In genomic region chr1:151985270-151985669, GRCh38 we compare ENCODE assay signal across 20 cellular contexts. TPM values are rescaled to one million over a fixed set of nuclear protein-coding genes. Genes with fewer than 3 reads are reported as not detected.
DNase-seq lines count a peak whose midpoint lies in the region; ATAC-seq and TF ChIP-seq lines count a peak whose summit lies in the region.
"Had no signal": no experiment of that assay in that cellular context is flagged by ENCODE, and none has a peak within 500 bp of the region (broad histone marks: within the 10 kb centered on the region; RNA-seq: fewer than 3 reads in every experiment).

No MANE protein-coding gene starts in this region.

- intact Hi-C loops in PC-9 (cut with micrococcal nuclease; ENCODE audit: unreplicated experiment): loop anchor here (5.0 to 10.0 kb wide), 2 partner anchors 78 to 920 kb away; partner anchors contain the start of genes IVL and THEM4

- POLR2A ChIA-PET in PC-9 (lab: Charles Lee; ENCODE audit: unreplicated experiment): interaction anchor here (0.7 kb wide), 1 partner anchor 21 kb away, joined by 3 read pairs; no protein-coding TSS in a partner anchor
- POLR2A ChIA-PET in activated naive CD8-positive, alpha-beta T cell treated with anti-CD3 and anti-CD28 coated beads, Interleukin-2, amount 10 ng/mL, durations not matched to agents 7 days and 5 days (lab: Charles Lee): interaction anchor here (4.2 kb wide), 1 partner anchor 8 kb away, joined by 26 read pairs; the partner anchor contains the start of gene S100A10

- H3K27ac ChIP-seq in PC-9: 0 out of 2 replicates have a peak overlapping the region, but pooled peaks have one; percentile 99
- H3K27ac ChIP-seq: brain microvascular endothelial cell, gastroesophageal sphincter, thyroid gland had no signal

- no peaks in the 10 kb centered on the region for H3K9me3 ChIP-seq in PC-9 (ENCODE audit: insufficient read depth, low read depth)
- H3K9me3 ChIP-seq: esophagus squamous epithelium, gastroesophageal sphincter, thyroid gland had no signal

- no peak overlapping the region for H3K4me2 ChIP-seq in PC-9

- no peak for DNase-seq in stimulated activated naive CD8-positive, alpha-beta T cell treated with anti-CD3 and anti-CD28 coated beads, Interleukin-15, Interleukin-2, amounts not matched to agents 100 U/mL and 50 U/mL, for 24 hours
- no peak for DNase-seq in PC-9
- no peak for DNase-seq in activated naive CD8-positive, alpha-beta T cell treated with anti-CD3 and anti-CD28 coated beads, Interleukin-2, amount 10 ng/mL, durations not matched to agents 7 days and 5 days
- no peak for DNase-seq in immature natural killer cell
- DNase-seq in stimulated activated CD8-positive, alpha-beta memory T cell treated with anti-CD3 and anti-CD28 coated beads, Interleukin-4, amount 100 ng/mL, for 48 hours: no peak
- DNase-seq in ecto neural progenitor cell (ENCODE audit: low spot score): no peak
- DNase-seq: brain microvascular endothelial cell; COR-L47; effector memory CD4-positive, alpha-beta T cell; esophagus squamous epithelium; kidney; NCI-H1048; NCI-H187; NCI-H69; stimulated activated CD4-positive, alpha-beta T cell treated with anti-CD3 and anti-CD28 coated beads, Interleukin-2, amount 100 ng/mL, for 24 hours; stimulated activated naive B cell treated with anti-CD40 and anti-IgM and Interleukin-4, amounts not matched to agents 10 μg/mL and 1 μg/mL and 100 μg/mL, for 72 hours; thyroid gland had no signal

- ATAC-seq in stimulated activated naive CD8-positive, alpha-beta T cell treated with anti-CD3 and anti-CD28 coated beads, Interleukin-15, Interleukin-2, amounts not matched to agents 100 U/mL and 50 U/mL, for 24 hours: no peak
- ATAC-seq in activated naive CD8-positive, alpha-beta T cell treated with anti-CD3 and anti-CD28 coated beads, Interleukin-2, amount 10 ng/mL, durations not matched to agents 7 days and 5 days (ENCODE audit: low read depth): no peak
- ATAC-seq: gastroesophageal sphincter had no signal

- H3K36me3 ChIP-seq in PC-9 (ENCODE audit: low read depth): peaks cover 75% of the 10 kb centered on the region

- H3K27me3 Mint-ChIP-seq in stimulated activated naive CD8-positive, alpha-beta T cell treated with anti-CD3 and anti-CD28 coated beads, Interleukin-15, Interleukin-2, amounts not matched to agents 100 ng/mL and 50 ng/mL, for 24 hours: no peaks in the 10 kb centered on the region
- H3K27me3 Mint-ChIP-seq in activated naive CD8-positive, alpha-beta T cell treated with anti-CD3 and anti-CD28 coated beads, Interleukin-2, amount 10 ng/mL, durations not matched to agents 7 days and 5 days: no peaks in the 10 kb centered on the region
- peaks cover 0 to 3% (median 2%) of the 10 kb centered on the region in 3 donors for H3K27me3 Mint-ChIP-seq in immature natural killer cell (ENCODE audit: low read depth in 3 of 3)
- H3K27me3 Mint-ChIP-seq: stimulated activated naive B cell treated with anti-CD40 and anti-IgM and Interleukin-4, amounts not matched to agents 10 μg/mL and 1 μg/mL and 100 μg/mL, for 72 hours had no signal

- peaks cover 77% of the 10 kb centered on the region for H3K79me2 ChIP-seq in PC-9 (ENCODE audit: low read depth)

- peaks cover 96% of the 10 kb centered on the region for H3K4me1 ChIP-seq in PC-9 (replicated peaks; ENCODE audit: insufficient read depth)

- H3K4me3 Mint-ChIP-seq in stimulated activated naive CD8-positive, alpha-beta T cell treated with anti-CD3 and anti-CD28 coated beads, Interleukin-15, Interleukin-2, amounts not matched to agents 100 ng/mL and 50 ng/mL, for 24 hours: peak overlapping the region; percentile 53
- peak overlapping the region; percentile 63 for H3K4me3 Mint-ChIP-seq in activated naive CD8-positive, alpha-beta T cell treated with anti-CD3 and anti-CD28 coated beads, Interleukin-2, amount 10 ng/mL, durations not matched to agents 7 days and 5 days
- H3K4me3 Mint-ChIP-seq in immature natural killer cell: no peak overlapping the region
- H3K4me3 Mint-ChIP-seq: stimulated activated naive B cell treated with anti-CD40 and anti-IgM and Interleukin-4, amounts not matched to agents 10 μg/mL and 1 μg/mL and 100 μg/mL, for 72 hours had no signal

- peaks cover 72% of the 10 kb centered on the region for H3K4me1 Mint-ChIP-seq in stimulated activated naive CD8-positive, alpha-beta T cell treated with anti-CD3 and anti-CD28 coated beads, Interleukin-15, Interleukin-2, amounts not matched to agents 100 ng/mL and 50 ng/mL, for 24 hours (ENCODE audit: low read depth)
- peaks cover 72% of the 10 kb centered on the region for H3K4me1 Mint-ChIP-seq in activated naive CD8-positive, alpha-beta T cell treated with anti-CD3 and anti-CD28 coated beads, Interleukin-2, amount 10 ng/mL, durations not matched to agents 7 days and 5 days
- H3K4me1 Mint-ChIP-seq in immature natural killer cell: peaks cover 35 to 53% of the 10 kb centered on the region in 2 donors

- peaks cover 69% of the 10 kb centered on the region for H3K36me3 Mint-ChIP-seq in stimulated activated naive CD8-positive, alpha-beta T cell treated with anti-CD3 and anti-CD28 coated beads, Interleukin-15, Interleukin-2, amounts not matched to agents 100 ng/mL and 50 ng/mL, for 24 hours (ENCODE audit: low read depth)
- H3K36me3 Mint-ChIP-seq in activated naive CD8-positive, alpha-beta T cell treated with anti-CD3 and anti-CD28 coated beads, Interleukin-2, amount 10 ng/mL, durations not matched to agents 7 days and 5 days: peaks cover 68% of the 10 kb centered on the region
- H3K36me3 Mint-ChIP-seq in immature natural killer cell: peaks cover 18 to 40% (median 25%) of the 10 kb centered on the region in 3 donors

- no peak overlapping the region for H3K4me3 ChIP-seq in PC-9
- H3K4me3 ChIP-seq: esophagus squamous epithelium, gastroesophageal sphincter, lung, thyroid gland had no signal

- no peaks in the 10 kb centered on the region for H3K9me3 Mint-ChIP-seq in stimulated activated naive CD8-positive, alpha-beta T cell treated with anti-CD3 and anti-CD28 coated beads, Interleukin-15, Interleukin-2, amounts not matched to agents 100 ng/mL and 50 ng/mL, for 24 hours
- H3K9me3 Mint-ChIP-seq in activated naive CD8-positive, alpha-beta T cell treated with anti-CD3 and anti-CD28 coated beads, Interleukin-2, amount 10 ng/mL, durations not matched to agents 7 days and 5 days: no peaks in the 10 kb centered on the region
- H3K9me3 Mint-ChIP-seq in immature natural killer cell: no peaks in the 10 kb centered on the region
- H3K9me3 Mint-ChIP-seq: stimulated activated naive B cell treated with anti-CD40 and anti-IgM and Interleukin-4, amounts not matched to agents 10 μg/mL and 1 μg/mL and 100 μg/mL, for 72 hours had no signal

- peak overlapping the region; percentile 94 for H3K27ac Mint-ChIP-seq in stimulated activated naive CD8-positive, alpha-beta T cell treated with anti-CD3 and anti-CD28 coated beads, Interleukin-15, Interleukin-2, amounts not matched to agents 100 ng/mL and 50 ng/mL, for 24 hours
- H3K27ac Mint-ChIP-seq in activated naive CD8-positive, alpha-beta T cell treated with anti-CD3 and anti-CD28 coated beads, Interleukin-2, amount 10 ng/mL, durations not matched to agents 7 days and 5 days: peak overlapping the region; percentile 89
- peak overlapping the region in 1 of 6 donors; percentile 80 for H3K27ac Mint-ChIP-seq in immature natural killer cell

- no TSS peak for BruUV-seq in PC-9 (replicated peaks; lab: Mats Ljungman, UMichigan)

- no peaks in the 10 kb centered on the region for H3K27me3 ChIP-seq in PC-9 (ENCODE audit: insufficient read depth, low read depth)
- H3K27me3 ChIP-seq: brain microvascular endothelial cell, esophagus squamous epithelium, gastroesophageal sphincter, thyroid gland had no signal

- H3K9me2 ChIP-seq in PC-9 (ENCODE audit: insufficient read depth): no peaks in the 10 kb centered on the region

- no peak for TF ChIP-seq CTCF in PC-9 (conservative IDR thresholded peaks at IDR 0.05)

- peaks cover 9% of the 10 kb centered on the region for H4K20me1 ChIP-seq in PC-9 (ENCODE audit: insufficient read depth)

- CTCF ChIA-PET in PC-9 (lab: Charles Lee): interaction anchor here (1.1 kb wide), 1 partner anchor 18 kb away, joined by 4 read pairs; no protein-coding TSS in a partner anchor

- peaks cover 94% of the 10 kb centered on the region for H3F3A ChIP-seq in PC-9 (ENCODE audit: insufficient read depth, low read depth)

- no peak overlapping the region for H2AFZ ChIP-seq in PC-9

RNA-seq across cellular contexts. Expression of gene S100A10, which starts 8.4 kb away (rescaled TPM):
- 966 and 1,436 TPM in 2 replicates for total RNA-seq in PC-9 (2021)
- total RNA-seq in activated naive CD8-positive, alpha-beta T cell treated with anti-CD3 and anti-CD28 coated beads, Interleukin-2, amount 10 ng/mL, durations not matched to agents 7 days and 5 days: 100 to 1,000 TPM; 529 to 544 TPM
- 100 to 1,000 TPM; 445 to 680 (median 567) TPM for polyA plus RNA-seq in immature natural killer cell

RNA-seq across cellular contexts. Expression of gene S100A11, which starts 51.5 kb away (rescaled TPM):
- total RNA-seq in PC-9 (2021): 578 and 868 TPM in 2 replicates
- total RNA-seq in activated naive CD8-positive, alpha-beta T cell treated with anti-CD3 and anti-CD28 coated beads, Interleukin-2, amount 10 ng/mL, durations not matched to agents 7 days and 5 days: 100 to 1,000 TPM; 241 to 262 TPM
- 100 to 1,000 TPM; 331 to 469 (median 429) TPM for polyA plus RNA-seq in immature natural killer cell

Comparison
In these comparisons a context has a peak if more than half of its experiments do, and no peak if none do; other contexts are left out.
1. H3K4me3 Mint-ChIP-seq: peak in stimulated activated naive CD8-positive, alpha-beta T cell treated with anti-CD3 and anti-CD28 coated beads, Interleukin-15, Interleukin-2, amounts not matched to agents 100 ng/mL and 50 ng/mL, for 24 hours (single experiment) and activated naive CD8-positive, alpha-beta T cell treated with anti-CD3 and anti-CD28 coated beads, Interleukin-2, amount 10 ng/mL, durations not matched to agents 7 days and 5 days (single experiment); none in immature natural killer cell (0 of 5).